12 cellular contexts compared by ENCODE assay signal in genomic region chr10:74213019-74213418, GRCh38.
"Had no signal": no experiment of that assay in that cellular context is flagged by ENCODE, and none has a peak within 500 bp of the region (broad histone marks: within the 10 kb centered on the region; RNA-seq: fewer than 3 reads in every experiment).

No MANE protein-coding gene starts in this region.

- H3K4me3 ChIP-seq: ascending aorta, coronary artery, gastrocnemius medialis, neural progenitor cell, prostate gland, right atrium auricular region, upper lobe of right lung had no signal

- H3K27me3 Mint-ChIP-seq: activated naive CD4-positive, alpha-beta T cell treated with anti-CD3 and anti-CD28 coated beads, Interleukin-2, amount 50 U/mL, for 24 hours had no signal

- H3K9me3 Mint-ChIP-seq: activated naive CD4-positive, alpha-beta T cell treated with anti-CD3 and anti-CD28 coated beads, Interleukin-2, amount 50 U/mL, for 24 hours; activated T-cell treated with anti-CD3 and anti-CD28 coated beads, Interleukin-2, amount 50 U/mL, for 4 hours had no signal

- DNase-seq: activated gamma-delta T cell, gastrocnemius medialis, kidney, mammary epithelial cell had no signal

- H3K9ac ChIP-seq: neural progenitor cell had no signal

- H3K27ac ChIP-seq: ascending aorta, coronary artery, gastrocnemius medialis, neural progenitor cell, prostate gland, right atrium auricular region, upper lobe of right lung had no signal

- H3K27ac Mint-ChIP-seq: activated naive CD4-positive, alpha-beta T cell treated with anti-CD3 and anti-CD28 coated beads, Interleukin-2, amount 50 U/mL, for 24 hours; neural progenitor cell had no signal

- H3K9me3 ChIP-seq: ascending aorta, gastrocnemius medialis, prostate gland, right atrium auricular region, upper lobe of right lung had no signal

- H3K4me1 Mint-ChIP-seq: neural progenitor cell had no signal

- H3K36me3 ChIP-seq: ascending aorta, gastrocnemius medialis, neural progenitor cell, prostate gland, right atrium auricular region, upper lobe of right lung had no signal

- H3K27me3 ChIP-seq: ascending aorta, gastrocnemius medialis, neural progenitor cell, right atrium auricular region, upper lobe of right lung had no signal

- H3K4me3 Mint-ChIP-seq: activated naive CD4-positive, alpha-beta T cell treated with anti-CD3 and anti-CD28 coated beads, Interleukin-2, amount 50 U/mL, for 24 hours; activated T-cell treated with anti-CD3 and anti-CD28 coated beads, Interleukin-2, amount 50 U/mL, for 4 hours; neural progenitor cell had no signal

- H3K4me1 ChIP-seq: ascending aorta, prostate gland, right atrium auricular region, upper lobe of right lung had no signal
